8 cellular contexts compared by ENCODE assay signal in the genomic region with DNA sequence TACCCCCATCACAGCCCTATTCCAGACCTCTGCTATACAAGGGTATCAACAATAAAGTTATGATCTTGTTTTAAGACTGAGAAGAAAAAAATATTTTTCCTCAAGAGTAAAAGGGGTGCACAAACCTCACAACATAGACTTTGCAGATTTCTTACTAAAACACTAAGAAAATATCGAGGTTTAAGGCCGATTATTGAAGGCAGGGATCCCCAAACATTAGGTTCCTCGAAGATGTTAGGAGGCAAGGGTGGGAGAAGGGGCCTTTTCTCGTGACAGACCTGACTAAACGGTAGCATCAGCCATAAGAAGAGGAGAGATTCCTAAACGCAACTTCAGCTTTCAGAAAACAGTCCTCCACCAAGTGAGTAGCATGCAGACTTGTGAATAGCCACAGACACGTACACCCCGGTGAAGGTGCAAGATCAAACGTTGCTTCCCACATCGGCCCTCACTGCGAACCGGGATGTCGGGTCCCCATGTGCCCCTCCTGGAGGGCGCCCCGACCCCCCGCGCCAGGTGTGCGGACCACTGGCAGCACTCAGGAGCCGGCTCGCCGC. TPM values are rescaled to one million over a fixed set of nuclear protein-coding genes. Genes with fewer than 3 reads are reported as not detected.
DNase-seq lines count a peak whose midpoint lies in the region; ATAC-seq, FAIRE-seq and TF ChIP-seq lines count a peak whose summit lies in the region.

No MANE protein-coding gene starts in this region.

- CTCF ChIA-PET in HepG2 (lab: Yijun Ruan, JAX; ENCODE audit: low intra/inter-chr PET ratio, low total read pairs): no interaction called here

- WGBS in HepG2 (ENCODE audit: low lambda C conversion rate): 0% methylated on average over 6 of the region's 21 CpGs
- WGBS in stomach, 5 donors: 0 to 1% (median 1%) methylated on average over 13 to 21 of the region's 21 CpGs

- H3K27ac ChIP-seq in SK-N-MC (peak overlapping the region; percentile 13; the same call in 1 of the 2 replicates), HepG2 (ENCODE audit: extremely low read length, insufficient read depth, low read length) (peak overlapping the region; percentile 61), stomach (peak overlapping the region; percentile 82 to 94 (median 91))

- H3K9me3 ChIP-seq in SK-N-MC (ENCODE audit: low read depth, low read length) (no peaks in the 10 kb centered on the region), HepG2 (ENCODE audit: low read length) (no peaks in the 10 kb centered on the region), stomach (no peaks in the 10 kb centered on the region)

- no peak for FAIRE-seq in HepG2 (lab: Jason Lieb, UNC)

- H3K9ac ChIP-seq in SK-N-MC (ENCODE audit: insufficient read length) (peak overlapping the region; percentile 86), HepG2 (ENCODE audit: insufficient read depth, low read depth, low read length) (peak overlapping the region; percentile 79)

- no peak for TF ChIP-seq CTCF in GM12865 (IDR thresholded peaks at IDR 0.05; ENCODE audit: insufficient read depth, low read depth, low read length, missing control alignments)
- TF ChIP-seq CTCF in HepG2 (CRISPR knock-in tag; IDR thresholded peaks at IDR 0.05): no peak
- no peak for TF ChIP-seq CTCF in stomach (IDR thresholded peaks at IDR 0.05)

- BruUV-seq in HepG2 (replicated peaks; lab: Mats Ljungman, UMichigan): no TSS peak

- peak overlapping the region; percentile 89 for H2AFZ ChIP-seq in HepG2 (ENCODE audit: low read length)

- in situ Hi-C loops in HepG2 (cut with HindIII; ENCODE audit: extremely low pct_ligation_motif_present, low pct_unique_long_range_greater_than_20kb): no loop called here

- H3K79me2 ChIP-seq in HepG2 (ENCODE audit: insufficient read depth, low read length): peaks cover 51% of the 10 kb centered on the region

- no peak for TF ChIP-seq POLR2A in HepG2 (IDR thresholded peaks at IDR 0.05; ENCODE audit: insufficient read depth in 1 of 2, low read depth in 2 of 2, low read length in 2 of 2)
- no peak for TF ChIP-seq POLR2A in stomach (IDR thresholded peaks at IDR 0.05)

- peak; percentile 44 for ATAC-seq in HG03354 (IDR thresholded peaks at IDR 0.05; ENCODE audit: poor library complexity, severe bottlenecking, unreplicated experiment)
- ATAC-seq in HepG2: peak; percentile 39
- no peak for ATAC-seq in GM19324 (IDR thresholded peaks at IDR 0.05; ENCODE audit: low FRiP score, unreplicated experiment)

- H3K4me2 ChIP-seq in HepG2 (ENCODE audit: low read depth, low read length): peak overlapping the region; percentile 82

- H3K27me3 ChIP-seq in HepG2 (ENCODE audit: control insufficient read depth in 1 of 2, insufficient read depth in 2 of 2, low read length in 2 of 2) (no peaks in the 10 kb centered on the region; a peak in 1 of 5 replicates), stomach (no peaks in the 10 kb centered on the region)

- DNase-seq in AG08395 (ENCODE audit: low spot score): peak; percentile 30
- DNase-seq in GM12865 (ENCODE audit: low read depth): peak; percentile 54
- DNase-seq in SK-N-MC (ENCODE audit: low read depth, low spot score): no peak
- DNase-seq in cerebellar cortex (ENCODE audit: low spot score): peak; percentile 70
- peak; percentile 17 for DNase-seq in HepG2 (ENCODE audit: low spot score)
- DNase-seq in stomach: no peak

- no peak for TF ChIP-seq RAD21 in HepG2 (CRISPR knock-in tag; IDR thresholded peaks at IDR 0.05)

- H3K36me3 ChIP-seq in SK-N-MC (ENCODE audit: insufficient read depth, low read length) (no peaks in the 10 kb centered on the region), HepG2 (replicated peaks in 1 of 2; ENCODE audit: control insufficient read depth in 1 of 2, insufficient read depth in 2 of 2, low read length in 2 of 2) (no peaks in the 10 kb centered on the region), stomach (no peaks in the 10 kb centered on the region)

- peaks cover 39% of the 10 kb centered on the region for H3K4me1 ChIP-seq in HepG2 (ENCODE audit: insufficient read depth, low read length)
- peaks cover 4 to 51% (median 24%) of the 10 kb centered on the region in 4 donors for H3K4me1 ChIP-seq in stomach

- H3K4me3 ChIP-seq in GM12865 (ENCODE audit: low read depth, low read length): peak overlapping the region; percentile 92
- peak overlapping the region; percentile 88 for H3K4me3 ChIP-seq in SK-N-MC
- H3K4me3 ChIP-seq in HepG2 (replicated peaks in 1 of 3; ENCODE audit: insufficient read depth in 1 of 3, low read depth in 2 of 3, low read length in 3 of 3): peak overlapping the region; percentile 80 to 91 (median 87)
- H3K4me3 ChIP-seq in stomach: peak overlapping the region; percentile 70 to 84 (median 76)

- TF ChIP-seq EP300 in HepG2 (IDR thresholded peaks at IDR 0.05; ENCODE audit: low read depth in 2 of 2, low read length in 2 of 2) (no peak), HepG2 (CRISPR knock-in tag; IDR thresholded peaks at IDR 0.05; ENCODE audit: borderline replicate concordance) (no peak), stomach (IDR thresholded peaks at IDR 0.05) (no peak)

- H4K20me1 ChIP-seq in HepG2 (ENCODE audit: insufficient read depth, low read length): peaks cover 3% of the 10 kb centered on the region; the same call in 1 of the 2 replicates

- intact Hi-C loops in HepG2 (cut with micrococcal nuclease; ENCODE audit: unreplicated experiment) (no loop called here), stomach (cut with DNase I; ENCODE audit: low total_unique reads) (no loop called here)

- POLR2A ChIA-PET in HepG2 (lab: Yijun Ruan, JAX): interaction anchor here (0.6 to 1.2 kb wide), 4 partner anchors 23 to 1623 kb away, joined by 3 to 5 read pairs (median 4); no protein-coding TSS in a partner anchor

TF ChIP-seq in HepG2, 621 proteins besides CTCF, POLR2A, EP300 and RAD21 (continues in another document):
- no peak for TF ChIP-seq ZNF382 (CRISPR knock-in tag; IDR thresholded peaks at IDR 0.05; ENCODE audit: borderline replicate concordance)
- TF ChIP-seq HDAC1 (CRISPR knock-in tag; IDR thresholded peaks at IDR 0.05): 0 out of 2 replicates have a peak, but pooled peaks have one; percentile 0
- 0 out of 2 replicates have a peak, but pooled peaks have one; percentile 1 for TF ChIP-seq KDM2A (CRISPR knock-in tag; IDR thresholded peaks at IDR 0.05; ENCODE audit: borderline replicate concordance, low read depth)
- 0 out of 2 replicates have a peak, but pooled peaks have one; percentile 9 for TF ChIP-seq ZSCAN21 (CRISPR knock-in tag; IDR thresholded peaks at IDR 0.05; ENCODE audit: borderline replicate concordance)
- TF ChIP-seq KMT2B (CRISPR knock-in tag; IDR thresholded peaks at IDR 0.05): 0 out of 2 replicates have a peak, but pooled peaks have one; percentile 3

RNA-seq across cellular contexts. Expression of a gene that starts 0.7 kb away (rescaled TPM):
- total RNA-seq in HepG2 (2016; rRNA removed; fragmentation: Illumina TruSeq; extraction: Trizol): 12.1 and 12.2 TPM in 2 replicates
- total RNA-seq in HepG2 (2016; cell fraction: cytosol; rRNA removed; fragmentation: Illumina TruSeq; extraction: Trizol; ENCODE audit: low read depth): 21.1 and 21.8 TPM in 2 replicates
- total RNA-seq in HepG2 (2016; cell fraction: insoluble cytoplasmic fraction; rRNA removed; fragmentation: Illumina TruSeq; extraction: Trizol): 10.0 and 12.5 TPM in 2 replicates
- 15.9 and 20.3 TPM in 2 replicates for total RNA-seq in HepG2 (2016; cell fraction: membrane; rRNA removed; fragmentation: Illumina TruSeq; extraction: Trizol)
- total RNA-seq in HepG2 (2016; cell fraction: nucleus; rRNA removed; fragmentation: Illumina TruSeq; extraction: Trizol): 23.1 and 23.2 TPM in 2 replicates
- 9.7 and 12.7 TPM in 2 replicates for polyA plus RNA-seq in HepG2 (2011; rRNA removed)
- polyA plus RNA-seq in HepG2 (2011; cell fraction: cytosol; rRNA removed): 6.0 and 6.5 TPM in 2 replicates
- 19.3 and 20.3 TPM in 2 replicates for polyA plus RNA-seq in HepG2 (2011; cell fraction: nucleus; rRNA removed)
- 6.3 and 11.8 TPM in 2 replicates for polyA plus RNA-seq in HepG2 (2012)
- 4.7 and 5.8 TPM in 2 replicates for polyA plus RNA-seq in HepG2 (2016; cell fraction: cytosol; fragmentation: Illumina TruSeq; extraction: Trizol; ENCODE audit: low read depth)
- 9.0 and 11.6 TPM in 2 replicates for polyA plus RNA-seq in HepG2 (2016; cell fraction: insoluble cytoplasmic fraction; fragmentation: Illumina TruSeq; extraction: Trizol; ENCODE audit: low read depth)
- 9.3 and 11.1 TPM in 2 replicates for polyA plus RNA-seq in HepG2 (2016; cell fraction: membrane; fragmentation: Illumina TruSeq; extraction: Trizol; ENCODE audit: low read depth)
- polyA plus RNA-seq in HepG2 (2016; cell fraction: nucleus; fragmentation: Illumina TruSeq; extraction: Trizol; ENCODE audit: insufficient read depth, low read depth): 10.0 and 12.3 TPM in 2 replicates
- 19.2 and 24.1 TPM in 2 replicates for polyA minus RNA-seq in HepG2 (2011; rRNA and poly(A)+ RNA removed; ENCODE audit: low replicate concordance)
- 6.9 and 7.9 TPM in 2 replicates for polyA minus RNA-seq in HepG2 (2011; cell fraction: cytosol; rRNA and poly(A)+ RNA removed)
- 106 and 144 TPM in 2 replicates for polyA minus RNA-seq in HepG2 (2011; cell fraction: nucleus; rRNA and poly(A)+ RNA removed)
- 10 to 100 TPM; 18.2 to 83.4 (median 58.5) TPM for total RNA-seq in stomach
- polyA plus RNA-seq in stomach: 1 to 10 TPM; 3.4 to 5.2 (median 4.6) TPM

RNA-seq across cellular contexts. Expression of a gene that starts 0.8 kb away (rescaled TPM):
- total RNA-seq in HepG2 (2016; rRNA removed; fragmentation: Illumina TruSeq; extraction: Trizol) (not detected in 2 replicates), stomach (10 to 100 TPM in 2 of 5 donors, 1 to 10 TPM in 1, under 1 TPM in 1, not detected in 1; 0.43 to 39.1 (median 7.9) TPM)
- total RNA-seq in HepG2 (2016; cell fraction: cytosol; rRNA removed; fragmentation: Illumina TruSeq; extraction: Trizol; ENCODE audit: low read depth): not detected in 2 replicates
- not detected in 2 replicates for total RNA-seq in HepG2 (2016; cell fraction: insoluble cytoplasmic fraction; rRNA removed; fragmentation: Illumina TruSeq; extraction: Trizol)
- 0.17 TPM in 1 of 2 replicates, not detected in the other for total RNA-seq in HepG2 (2016; cell fraction: membrane; rRNA removed; fragmentation: Illumina TruSeq; extraction: Trizol)
- total RNA-seq in HepG2 (2016; cell fraction: nucleus; rRNA removed; fragmentation: Illumina TruSeq; extraction: Trizol): not detected in 2 replicates
- polyA plus RNA-seq in HepG2 (2011; rRNA removed) (not detected in 2 replicates), stomach (1 to 10 TPM; 1.6 to 2.7 (median 2.5) TPM)
- polyA plus RNA-seq in HepG2 (2011; cell fraction: cytosol; rRNA removed): not detected in 2 replicates
- polyA plus RNA-seq in HepG2 (2011; cell fraction: nucleus; rRNA removed): not detected in 2 replicates
- 0.53 and 0.59 TPM in 2 replicates for polyA plus RNA-seq in HepG2 (2012)
- not detected in 2 replicates for polyA plus RNA-seq in HepG2 (2016; cell fraction: cytosol; fragmentation: Illumina TruSeq; extraction: Trizol; ENCODE audit: low read depth)
- not detected in 2 replicates for polyA plus RNA-seq in HepG2 (2016; cell fraction: insoluble cytoplasmic fraction; fragmentation: Illumina TruSeq; extraction: Trizol; ENCODE audit: low read depth)
- 0.11 TPM in 1 of 2 replicates, not detected in the other for polyA plus RNA-seq in HepG2 (2016; cell fraction: membrane; fragmentation: Illumina TruSeq; extraction: Trizol; ENCODE audit: low read depth)
- polyA plus RNA-seq in HepG2 (2016; cell fraction: nucleus; fragmentation: Illumina TruSeq; extraction: Trizol; ENCODE audit: insufficient read depth, low read depth): not detected in 2 replicates
- polyA minus RNA-seq in HepG2 (2011; rRNA and poly(A)+ RNA removed; ENCODE audit: low replicate concordance): 2.1 TPM in 1 of 2 replicates, not detected in the other
- not detected in 2 replicates for polyA minus RNA-seq in HepG2 (2011; cell fraction: cytosol; rRNA and poly(A)+ RNA removed)
- not detected in 2 replicates for polyA minus RNA-seq in HepG2 (2011; cell fraction: nucleus; rRNA and poly(A)+ RNA removed)

Comparison
In these comparisons a context has a peak if more than half of its experiments do, and no peak if none do; other contexts are left out.
1. DNase-seq: peak in AG08395 (single experiment), GM12865 (single experiment), cerebellar cortex (single experiment) and HepG2 (single experiment); none in SK-N-MC (single experiment) and stomach (single experiment).
2. H3K27ac ChIP-seq: peak in every context shown above with its lines; median percentile 91 in stomach; 61 in HepG2; 13 in SK-N-MC.
3. Peak in every context shown above with its lines, with median percentiles within 50 percentile points of each other: H3K4me3 ChIP-seq.